ENCODE assay signal across 1 cellular context in genomic region chr11:95520765-95521542, GRCh38.
TF ChIP-seq lines count a peak whose summit lies in the region.

No MANE protein-coding gene starts in this region.

TF ChIP-seq in HEK293, 187 proteins besides CTCF, POLR2A, EP300 and RAD21 (continued from another document):
- TF ChIP-seq ZBTB26 (tag by site-specific recombination; optimal IDR thresholded peaks at IDR 0.05): no peak
- peak; percentile 95 for TF ChIP-seq SP7 (tag by site-specific recombination; IDR thresholded peaks at IDR 0.05)
- no peak for TF ChIP-seq ZNF184 (tag by site-specific recombination; IDR thresholded peaks at IDR 0.05)
- no peak for TF ChIP-seq ZNF670 (tag by site-specific recombination; IDR thresholded peaks at IDR 0.05; ENCODE audit: low read depth)
- TF ChIP-seq ZNF155 (tag by site-specific recombination; IDR thresholded peaks at IDR 0.05): no peak
- TF ChIP-seq PATZ1 (tag by site-specific recombination; IDR thresholded peaks at IDR 0.05): peak; percentile 32; the same call in 1 of the 2 replicates
- no peak for TF ChIP-seq RBAK (tag by site-specific recombination; IDR thresholded peaks at IDR 0.05)
- no peak for TF ChIP-seq ZNF785 (tag by site-specific recombination; IDR thresholded peaks at IDR 0.05)
- TF ChIP-seq ZNF354C (tag by site-specific recombination; IDR thresholded peaks at IDR 0.05; ENCODE audit: borderline replicate concordance, low read depth): no peak
- TF ChIP-seq GLIS1 (tag by site-specific recombination; IDR thresholded peaks at IDR 0.05): peak; percentile 86
- no peak for TF ChIP-seq ZNF544 (tag by site-specific recombination; IDR thresholded peaks at IDR 0.05)
- TF ChIP-seq ZNF792 (tag by site-specific recombination; IDR thresholded peaks at IDR 0.05): no peak
- no peak for TF ChIP-seq ZNF214 (tag by site-specific recombination; IDR thresholded peaks at IDR 0.05; ENCODE audit: borderline replicate concordance)
- 0 out of 2 replicates have a peak, but pooled peaks have one; percentile 45 for TF ChIP-seq ZNF518A (tag by site-specific recombination; conservative IDR thresholded peaks at IDR 0.05; ENCODE audit: low read depth)
- no peak for TF ChIP-seq ZNF830 (tag by site-specific recombination; IDR thresholded peaks at IDR 0.05; ENCODE audit: low read depth)
- TF ChIP-seq ZNF596 (tag by site-specific recombination; IDR thresholded peaks at IDR 0.05): 0 out of 2 replicates have a peak, but pooled peaks have one; percentile 10
- no peak for TF ChIP-seq ZNF423 (tag by site-specific recombination; IDR thresholded peaks at IDR 0.05)
- no peak for TF ChIP-seq ZBTB10 (tag by site-specific recombination; IDR thresholded peaks at IDR 0.05)
- peak; percentile 56 for TF ChIP-seq ZNF398 (tag by site-specific recombination; IDR thresholded peaks at IDR 0.05)
- no peak for TF ChIP-seq ZNF37A (tag by site-specific recombination; IDR thresholded peaks at IDR 0.05)
- no peak for TF ChIP-seq AEBP2 (tag by site-specific recombination; IDR thresholded peaks at IDR 0.05; ENCODE audit: borderline replicate concordance)
- peak; percentile 87 for TF ChIP-seq PRDM4 (tag by site-specific recombination; IDR thresholded peaks at IDR 0.05)
- TF ChIP-seq ATF2 (tag by site-specific recombination; IDR thresholded peaks at IDR 0.05; ENCODE audit: low read depth): peak; percentile 88; the same call in 1 of the 2 replicates
- no peak for TF ChIP-seq ZNF624 (tag by site-specific recombination; IDR thresholded peaks at IDR 0.05)
- no peak for TF ChIP-seq ZNF426 (tag by site-specific recombination; IDR thresholded peaks at IDR 0.05)
- TF ChIP-seq ZSCAN16 (tag by site-specific recombination; IDR thresholded peaks at IDR 0.05): peak; percentile 84
- TF ChIP-seq ZNF148 (tag by site-specific recombination; IDR thresholded peaks at IDR 0.05; ENCODE audit: borderline replicate concordance): no peak
- no peak for TF ChIP-seq KLF17 (tag by site-specific recombination; IDR thresholded peaks at IDR 0.05)
- TF ChIP-seq ZIC2 (tag by site-specific recombination; IDR thresholded peaks at IDR 0.05): peak; percentile 97
- peak; percentile 55; the same call in 1 of the 2 replicates for TF ChIP-seq ZNF76 (tag by site-specific recombination; IDR thresholded peaks at IDR 0.05; ENCODE audit: borderline replicate concordance, low read depth)
